Comparison of ENCODE assay signal across 29 cellular contexts in genomic region chr2:239554761-239555565, GRCh38.
"Had no signal": no experiment of that assay in that cellular context is flagged by ENCODE, and none has a peak within 500 bp of the region (broad histone marks: within the 10 kb centered on the region; RNA-seq: fewer than 3 reads in every experiment).

No MANE protein-coding gene starts in this region.

- H2AFZ ChIP-seq: neural progenitor cell had no signal

- H3K9me3 ChIP-seq: heart left ventricle, right lobe of liver, stomach, tibial artery had no signal

- H3K4me3 ChIP-seq: heart left ventricle, neural progenitor cell, right lobe of liver, skin epidermis, stomach, tibial artery had no signal

- H3K27me3 Mint-ChIP-seq: activated naive CD4-positive, alpha-beta T cell treated with anti-CD3 and anti-CD28 coated beads, Interleukin-2, amount 50 U/mL, for 24 hours had no signal

- H3K4me1 Mint-ChIP-seq: endodermal cell; neural progenitor cell; stimulated activated naive B cell treated with anti-CD40 and anti-IgM and Interleukin-4, amounts not matched to agents 10 μg/mL and 1 μg/mL and 100 μg/mL, for 72 hours had no signal

- H3K27ac ChIP-seq: heart left ventricle, neural progenitor cell, right lobe of liver, skin epidermis, stomach, tibial artery had no signal

- H3K4me1 ChIP-seq: heart left ventricle, neural progenitor cell, right lobe of liver, tibial artery had no signal

- H3K9ac ChIP-seq: neural progenitor cell had no signal

- H3K27ac Mint-ChIP-seq: activated CD4-positive, alpha-beta T cell treated with anti-CD3 and anti-CD28 coated beads for 36 hours; activated naive CD4-positive, alpha-beta T cell treated with anti-CD3 and anti-CD28 coated beads, Interleukin-2, amount 50 U/mL, for 24 hours; activated naive CD8-positive, alpha-beta T cell treated with anti-CD3 and anti-CD28 coated beads, Interleukin-2, amount 50 U/mL, for 24 hours; dendritic cell treated with granulocyte-macrophage colony-stimulating factor and Interleukin-4, amounts not matched to agents 40 ng/mL and 50 ng/mL, for 4 days; endodermal cell; immature natural killer cell; naive thymus-derived CD4-positive, alpha-beta T cell; neural progenitor cell; stimulated activated naive B cell treated with anti-CD40 and anti-IgM and Interleukin-4, amounts not matched to agents 10 μg/mL and 1 μg/mL and 100 μg/mL, for 72 hours; T-cell; T-helper 2 cell treated with Interferon-gamma antibody and Interleukin-4, amounts not matched to agents 5 μg/mL and 100 μg/mL, for 36 hours had no signal

- H3K36me3 Mint-ChIP-seq: activated naive CD4-positive, alpha-beta T cell treated with anti-CD3 and anti-CD28 coated beads, Interleukin-2, amount 50 U/mL, for 24 hours; immature natural killer cell; naive thymus-derived CD4-positive, alpha-beta T cell; neural progenitor cell; stimulated activated naive B cell treated with anti-CD40 and anti-IgM and Interleukin-4, amounts not matched to agents 10 μg/mL and 1 μg/mL and 100 μg/mL, for 72 hours; T-cell had no signal

- DNase-seq: activated CD4-positive, alpha-beta T cell treated with anti-CD3 and anti-CD28 coated beads for 36 hours; activated CD4-positive, CD25-positive, alpha-beta regulatory T cell; activated gamma-delta T cell; activated naive CD8-positive, alpha-beta T cell treated with anti-CD3 and anti-CD28 coated beads, Interleukin-2, amount 50 U/mL, for 24 hours; amygdala; central memory CD4-positive, alpha-beta T cell; endodermal cell; foreskin fibroblast; heart left ventricle; hypothalamus; immature natural killer cell; kidney; left colon; midbrain; naive thymus-derived CD4-positive, alpha-beta T cell; stimulated activated CD4-positive, alpha-beta T cell treated with anti-CD3 and anti-CD28 coated beads, Interleukin-1b, Interleukin-23, amount 100 ng/mL, for 48 hours; stimulated activated CD4-positive, alpha-beta T cell treated with anti-CD3 and anti-CD28 coated beads, Interleukin-4, amount 100 ng/mL, for 4 hours; stimulated activated CD8-positive, alpha-beta memory T cell treated with anti-CD3 and anti-CD28 coated beads, Interleukin-4, amount 100 ng/mL, for 48 hours; stimulated activated naive B cell treated with anti-CD40 and anti-IgM and Interleukin-4, amounts not matched to agents 10 μg/mL and 1 μg/mL and 100 μg/mL, for 72 hours; stomach; T-cell had no signal

- H3K27me3 ChIP-seq: neural progenitor cell, right lobe of liver had no signal

- H3K36me3 ChIP-seq: heart left ventricle, neural progenitor cell, right lobe of liver, stomach, tibial artery had no signal

- H3K4me2 ChIP-seq: neural progenitor cell had no signal

- H3K9me3 Mint-ChIP-seq: activated naive CD4-positive, alpha-beta T cell treated with anti-CD3 and anti-CD28 coated beads, Interleukin-2, amount 50 U/mL, for 24 hours; activated naive CD8-positive, alpha-beta T cell treated with anti-CD3 and anti-CD28 coated beads, Interleukin-2, amount 50 U/mL, for 24 hours; dendritic cell treated with granulocyte-macrophage colony-stimulating factor and Interleukin-4, amounts not matched to agents 40 ng/mL and 50 ng/mL, for 4 days; endodermal cell; immature natural killer cell; neural progenitor cell; T-cell; T-helper 2 cell treated with Interferon-gamma antibody and Interleukin-4, amounts not matched to agents 5 μg/mL and 100 μg/mL, for 36 hours had no signal

- ATAC-seq: activated CD4-positive, alpha-beta T cell treated with anti-CD3 and anti-CD28 coated beads for 36 hours; activated naive CD8-positive, alpha-beta T cell treated with anti-CD3 and anti-CD28 coated beads, Interleukin-2, amount 50 U/mL, for 24 hours; esophagus mucosa; heart left ventricle; left colon; naive thymus-derived CD4-positive, alpha-beta T cell; right lobe of liver; stimulated activated naive B cell treated with anti-CD40 and anti-IgM and Interleukin-4, amounts not matched to agents 10 μg/mL and 1 μg/mL and 100 μg/mL, for 72 hours; T-cell had no signal

- H3K4me3 Mint-ChIP-seq: activated CD4-positive, alpha-beta T cell treated with anti-CD3 and anti-CD28 coated beads for 36 hours; activated naive CD4-positive, alpha-beta T cell treated with anti-CD3 and anti-CD28 coated beads, Interleukin-2, amount 50 U/mL, for 24 hours; activated naive CD8-positive, alpha-beta T cell treated with anti-CD3 and anti-CD28 coated beads, Interleukin-2, amount 50 U/mL, for 24 hours; dendritic cell treated with granulocyte-macrophage colony-stimulating factor and Interleukin-4, amounts not matched to agents 40 ng/mL and 50 ng/mL, for 4 days; endodermal cell; immature natural killer cell; naive thymus-derived CD4-positive, alpha-beta T cell; neural progenitor cell; stimulated activated naive B cell treated with anti-CD40 and anti-IgM and Interleukin-4, amounts not matched to agents 10 μg/mL and 1 μg/mL and 100 μg/mL, for 72 hours; T-cell; T-helper 2 cell treated with Interferon-gamma antibody and Interleukin-4, amounts not matched to agents 5 μg/mL and 100 μg/mL, for 36 hours had no signal
